ENCODE assay signal across 14 cellular contexts in genomic region chrX:106933538-106933961, GRCh38. TPM values are rescaled to one million over a fixed set of nuclear protein-coding genes. Genes with fewer than 3 reads are reported as not detected.
DNase-seq lines count a peak whose midpoint lies in the region; ATAC-seq and FAIRE-seq lines count a peak whose summit lies in the region.
"Had no signal": no experiment of that assay in that cellular context is flagged by ENCODE, and none has a peak within 500 bp of the region (broad histone marks: within the 10 kb centered on the region; RNA-seq: fewer than 3 reads in every experiment).

No MANE protein-coding gene starts in this region.

- DNase-seq in RCC 7860 (ENCODE audit: low spot score) = peak; percentile 95
- DNase-seq in iPS-NIHi7 (ENCODE audit: extremely low spot score) = peak; percentile 30
- no peak for DNase-seq in sciatic nerve (ENCODE audit: low spot score)
- no peak for DNase-seq in NCI-H2227 treated with DMSO at 0.1 percent for 48 hours (lab: John Stamatoyannopoulos, UW)
- DNase-seq in T-helper 2 cell treated with Interferon-gamma antibody and Interleukin-4, amounts not matched to agents 5 μg/mL and 100 μg/mL, for 36 hours (ENCODE audit: low spot score) = no peak
- DNase-seq: CD8-positive, alpha-beta memory T cell; MV-4-11; NCI-H510A treated with DMSO at 0.1 percent for 48 hours had no signal

- intact Hi-C loops in sciatic nerve (cut with DNase I) = no loop called here

- ATAC-seq in GM18511 (IDR thresholded peaks at IDR 0.05; ENCODE audit: unreplicated experiment) = peak; percentile 60
- peak; percentile 49 for ATAC-seq in sciatic nerve
- ATAC-seq in HG02981 (IDR thresholded peaks at IDR 0.05; ENCODE audit: unreplicated experiment) = no peak
- no peak for ATAC-seq in HG03378 (IDR thresholded peaks at IDR 0.05; ENCODE audit: unreplicated experiment)
- ATAC-seq: stimulated activated effector memory CD8-positive, alpha-beta T cell treated with anti-CD3 and anti-CD28 coated beads, Interleukin-12 subunit alpha, Interleukin-12 subunit beta, amount 100 ng/mL, for 72 hours had no signal

- H3K4me1 Mint-ChIP-seq in T-helper 2 cell treated with Interferon-gamma antibody and Interleukin-4, amounts not matched to agents 5 μg/mL and 100 μg/mL, for 36 hours (ENCODE audit: low read depth) = no peaks in the 10 kb centered on the region
- H3K4me1 Mint-ChIP-seq: stimulated activated effector memory CD8-positive, alpha-beta T cell treated with anti-CD3 and anti-CD28 coated beads, Interleukin-12 subunit alpha, Interleukin-12 subunit beta, amount 100 ng/mL, for 72 hours had no signal

- no peaks in the 10 kb centered on the region for H3K27me3 Mint-ChIP-seq in T-helper 2 cell treated with Interferon-gamma antibody and Interleukin-4, amounts not matched to agents 5 μg/mL and 100 μg/mL, for 36 hours (ENCODE audit: low read depth)

- no peaks in the 10 kb centered on the region for H3K36me3 Mint-ChIP-seq in T-helper 2 cell treated with Interferon-gamma antibody and Interleukin-4, amounts not matched to agents 5 μg/mL and 100 μg/mL, for 36 hours (ENCODE audit: low read depth)
- H3K36me3 Mint-ChIP-seq: CD8-positive, alpha-beta memory T cell; stimulated activated effector memory CD8-positive, alpha-beta T cell treated with anti-CD3 and anti-CD28 coated beads, Interleukin-12 subunit alpha, Interleukin-12 subunit beta, amount 100 ng/mL, for 72 hours had no signal

- peak; percentile 98 for FAIRE-seq in RCC 7860 (lab: Jason Lieb, UNC)
- FAIRE-seq: H54 had no signal

- no peak overlapping the region for H3K27ac Mint-ChIP-seq in T-helper 2 cell treated with Interferon-gamma antibody and Interleukin-4, amounts not matched to agents 5 μg/mL and 100 μg/mL, for 36 hours
- H3K27ac Mint-ChIP-seq: stimulated activated effector memory CD8-positive, alpha-beta T cell treated with anti-CD3 and anti-CD28 coated beads, Interleukin-12 subunit alpha, Interleukin-12 subunit beta, amount 100 ng/mL, for 72 hours had no signal

- H3K4me3 Mint-ChIP-seq in T-helper 2 cell treated with Interferon-gamma antibody and Interleukin-4, amounts not matched to agents 5 μg/mL and 100 μg/mL, for 36 hours = no peak overlapping the region
- H3K4me3 Mint-ChIP-seq: CD8-positive, alpha-beta memory T cell; stimulated activated effector memory CD8-positive, alpha-beta T cell treated with anti-CD3 and anti-CD28 coated beads, Interleukin-12 subunit alpha, Interleukin-12 subunit beta, amount 100 ng/mL, for 72 hours had no signal

- no peaks in the 10 kb centered on the region for H3K9me3 Mint-ChIP-seq in T-helper 2 cell treated with Interferon-gamma antibody and Interleukin-4, amounts not matched to agents 5 μg/mL and 100 μg/mL, for 36 hours
- H3K9me3 Mint-ChIP-seq: CD8-positive, alpha-beta memory T cell; stimulated activated effector memory CD8-positive, alpha-beta T cell treated with anti-CD3 and anti-CD28 coated beads, Interleukin-12 subunit alpha, Interleukin-12 subunit beta, amount 100 ng/mL, for 72 hours had no signal

RNA-seq across cellular contexts. Expression of gene CLDN2, which starts 13.3 kb away (rescaled TPM):
- total RNA-seq in sciatic nerve = not detected
- total RNA-seq: CD8-positive, alpha-beta memory T cell had no signal

RNA-seq across cellular contexts. Expression of gene RIPPLY1, which starts 30.4 kb away (rescaled TPM):
- total RNA-seq in sciatic nerve = 0.40 TPM
- total RNA-seq: CD8-positive, alpha-beta memory T cell; epithelial cell of proximal tubule had no signal

Comparison
In these comparisons a context has a peak if more than half of its experiments do, and no peak if none do; other contexts are left out.
1. ATAC-seq: peak in GM18511 (single experiment) and sciatic nerve (single experiment); none in HG02981 (single experiment) and HG03378 (single experiment).
2. DNase-seq: peak in RCC 7860 (single experiment) and iPS-NIHi7 (single experiment); none in sciatic nerve (single experiment), NCI-H2227 treated with DMSO at 0.1 percent for 48 hours (single experiment) and T-helper 2 cell treated with Interferon-gamma antibody and Interleukin-4, amounts not matched to agents 5 μg/mL and 100 μg/mL, for 36 hours (single experiment).